In the genomic region with DNA sequence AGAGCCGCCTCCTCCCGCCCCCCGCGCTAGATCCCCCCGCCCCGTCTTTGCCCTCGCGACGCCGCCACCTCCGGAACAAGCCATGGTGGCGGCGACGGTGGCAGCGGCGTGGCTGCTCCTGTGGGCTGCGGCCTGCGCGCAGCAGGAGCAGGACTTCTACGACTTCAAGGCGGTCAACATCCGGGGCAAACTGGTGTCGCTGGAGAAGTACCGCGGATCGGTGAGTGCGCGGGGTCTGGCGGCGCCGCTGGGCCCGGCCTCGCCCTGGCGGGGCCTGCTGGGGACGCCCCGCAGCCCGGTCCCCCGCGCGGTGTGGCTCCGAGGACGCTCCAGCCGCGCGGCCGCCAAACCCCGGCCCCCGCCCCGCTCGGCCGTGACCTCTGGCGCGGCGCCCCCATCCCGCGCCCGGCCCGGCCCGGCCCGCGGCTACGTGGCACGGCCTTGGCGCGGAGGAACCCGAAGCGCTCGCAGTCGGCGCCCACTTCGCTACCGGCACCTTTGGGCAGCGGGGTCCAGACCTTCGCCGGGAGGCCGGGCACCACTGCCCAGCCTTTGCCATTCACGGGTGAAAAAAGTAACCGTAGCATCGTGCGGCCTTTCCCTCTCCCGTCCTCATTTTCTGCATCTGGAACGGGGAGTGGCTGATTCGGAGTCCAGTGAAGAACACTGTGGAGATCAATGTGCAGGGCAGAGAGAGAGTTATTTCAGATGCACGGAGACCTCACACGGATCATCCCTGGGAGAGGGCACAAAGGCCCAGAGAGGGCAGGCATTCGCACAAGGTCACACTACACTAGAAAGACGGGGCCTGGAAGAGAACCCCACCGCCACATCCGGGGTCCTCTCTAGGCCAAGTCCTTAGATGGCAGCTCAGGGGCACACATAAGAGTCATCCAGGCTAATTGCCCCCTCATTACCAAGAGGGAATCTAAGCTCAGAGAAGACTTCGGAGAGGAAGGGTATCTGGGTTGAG, we compare ENCODE assay signal across 9 cellular contexts.
DNase-seq lines count a peak whose midpoint lies in the region; ATAC-seq lines count a peak whose summit lies in the region.
"Had no signal": no experiment of that assay in that cellular context is flagged by ENCODE, and none has a peak within 500 bp of the region (broad histone marks: within the 10 kb centered on the region; RNA-seq: fewer than 3 reads in every experiment).

GPX7 (plus strand) TSS at position 44 of the 973 bp plus-strand sequence; CDS start at position 83, 39 bp downstream.

- peak within 1 kb of the TSS; percentile 55 for H3K4me3 ChIP-seq in HUES6 (ENCODE audit: low read depth, low read length)

- H3K9ac ChIP-seq in HUES6 (ENCODE audit: low read length): peak within 1 kb of the TSS; percentile 83

- no peaks in the 10 kb centered on the region for H3K9me3 ChIP-seq in HUES6 (ENCODE audit: control insufficient read depth, insufficient read depth, low read depth, low read length)

- peaks cover 31% of the 10 kb centered on the region for H3K27me3 ChIP-seq in HUES6 (ENCODE audit: control insufficient read depth, insufficient read depth, low read length)

- H3K36me3 ChIP-seq in HUES6 (ENCODE audit: control insufficient read depth, insufficient read depth, low read length): no peaks in the 10 kb centered on the region

- peaks cover 17% of the 10 kb centered on the region for H3K4me1 ChIP-seq in HUES6 (ENCODE audit: control insufficient read depth, insufficient read depth, low read length)

- ATAC-seq in GM21526 (IDR thresholded peaks at IDR 0.05; ENCODE audit: low FRiP score, unreplicated experiment): no peak
- no peak for ATAC-seq in HG03135 (IDR thresholded peaks at IDR 0.05; ENCODE audit: unreplicated experiment)
- ATAC-seq: HCT116 had no signal

- DNase-seq in Ammon's horn (ENCODE audit: low spot score): peak; percentile 48
- peak; percentile 70 for DNase-seq in activated CD4-positive, CD25-positive, alpha-beta regulatory T cell treated with anti-CD3 and anti-CD28 coated beads, Interleukin-2, amount 50 U/mL, for 72 hours
- DNase-seq in cerebellar cortex (ENCODE audit: low spot score): peak; percentile 29
- DNase-seq in kidney tubule cell (ENCODE audit: low spot score): peak; percentile 52
- peak; percentile 70 for DNase-seq in stimulated activated CD4-positive, alpha-beta T cell treated with anti-CD3 and anti-CD28 coated beads, Interleukin-15, amount 100 ng/mL, for 24 hours

- H3K27ac ChIP-seq in HUES6 (ENCODE audit: low read depth, low read length): no peak within 1 kb of the TSS
